20 cellular contexts compared by ENCODE assay signal in genomic region chr12:56694161-56694560, GRCh38. TPM values are rescaled to one million over a fixed set of nuclear protein-coding genes. Genes with fewer than 3 reads are reported as not detected.
DNase-seq lines count a peak whose midpoint lies in the region; ATAC-seq, FAIRE-seq and TF ChIP-seq lines count a peak whose summit lies in the region.
"Had no signal": no experiment of that assay in that cellular context is flagged by ENCODE, and none has a peak within 500 bp of the region (broad histone marks: within the 10 kb centered on the region; RNA-seq: fewer than 3 reads in every experiment).

No MANE protein-coding gene starts in this region.

- FAIRE-seq in HepG2 (lab: Jason Lieb, UNC), result no peak
- FAIRE-seq: A549, GM19239, H54, HTR-8/SVneo had no signal

- H3K4me2 ChIP-seq in HepG2 (ENCODE audit: low read depth, low read length), result no peak overlapping the region
- H3K4me2 ChIP-seq: A549, BLaER1 had no signal

- TF ChIP-seq CTCF in RWPE2 (IDR thresholded peaks at IDR 0.05; ENCODE audit: poor library complexity, severe bottlenecking), result no peak
- TF ChIP-seq CTCF in HepG2 (CRISPR knock-in tag; IDR thresholded peaks at IDR 0.05), result no peak

- no peaks in the 10 kb centered on the region for H3K79me2 ChIP-seq in HepG2 (ENCODE audit: insufficient read depth, low read length)

- H3K4me3 ChIP-seq in RWPE2 (ENCODE audit: severe bottlenecking) (no peak overlapping the region), HepG2 (replicated peaks in 1 of 3; ENCODE audit: insufficient read depth in 1 of 3, low read depth in 2 of 3, low read length in 3 of 3) (no peak overlapping the region)
- H3K4me3 ChIP-seq: A549, BLaER1, GM23248 had no signal

- no peaks in the 10 kb centered on the region for H3K9me3 ChIP-seq in RWPE2 (ENCODE audit: severe bottlenecking)
- H3K9me3 ChIP-seq in HepG2 (ENCODE audit: low read length), result no peaks in the 10 kb centered on the region
- H3K9me3 ChIP-seq: A549, BLaER1 had no signal

- peak; percentile 31 for DNase-seq in activated effector memory CD4-positive, alpha-beta T cell treated with anti-CD3 and anti-CD28 coated beads, Interleukin-2, amount 50 U/mL, for 16 hours
- DNase-seq in activated effector memory CD4-positive, alpha-beta T cell treated with Interleukin-2 at 50 U/mL for 16 hours, result no peak
- no peak for DNase-seq in RWPE2 (ENCODE audit: low spot score)
- no peak for DNase-seq in HepG2 (ENCODE audit: low spot score)
- peak; percentile 14 for DNase-seq in sciatic nerve (ENCODE audit: low spot score)
- DNase-seq in COLO829 (ENCODE audit: low spot score), result no peak
- no peak for DNase-seq in NCI-H1436 treated with DMSO at 0.1 percent for 48 hours (lab: John Stamatoyannopoulos, UW)
- DNase-seq: Calu3; CD4-positive, alpha-beta memory T cell; DMS79 treated with DMSO at 0.1 percent for 48 hours; GF-D8; GM23248; HCEC 1CT; HFFc6 had no signal

- H3K9ac ChIP-seq in HepG2 (ENCODE audit: insufficient read depth, low read depth, low read length), result no peak overlapping the region
- H3K9ac ChIP-seq: BLaER1, GM23248 had no signal

- in situ Hi-C loops in HepG2 (cut with HindIII; ENCODE audit: extremely low pct_ligation_motif_present, low pct_unique_long_range_greater_than_20kb), result no loop called here

- H2AFZ ChIP-seq in HepG2 (ENCODE audit: low read length), result no peak overlapping the region
- H2AFZ ChIP-seq: GM23248 had no signal

- ATAC-seq in RWPE2 (ENCODE audit: low read depth) (0 out of 3 replicates have a peak, but pooled peaks have one; percentile 19), HepG2 (peak; percentile 57), sciatic nerve (no peak)
- ATAC-seq: A549 had no signal

- WGBS in HepG2 (ENCODE audit: low lambda C conversion rate), result 50% methylated on average over 5 of the region's 5 CpGs

- POLR2A ChIA-PET in HepG2 (lab: Yijun Ruan, JAX), result interaction anchor here (0.7 kb wide), 1 partner anchor 315 kb away, joined by 3 read pairs; no protein-coding TSS in a partner anchor

- no peaks in the 10 kb centered on the region for H3K36me3 ChIP-seq in RWPE2 (ENCODE audit: low read depth)
- no peaks in the 10 kb centered on the region for H3K36me3 ChIP-seq in HepG2 (replicated peaks in 1 of 2; ENCODE audit: control insufficient read depth in 1 of 2, insufficient read depth in 2 of 2, low read length in 2 of 2)
- H3K36me3 ChIP-seq: BLaER1 had no signal

- intact Hi-C loops in HepG2 (cut with micrococcal nuclease; ENCODE audit: unreplicated experiment) (no loop called here), sciatic nerve (cut with DNase I) (no loop called here)

- no peaks in the 10 kb centered on the region for H4K20me1 ChIP-seq in HepG2 (ENCODE audit: insufficient read depth, low read length)
- H4K20me1 ChIP-seq: BLaER1 had no signal

- CTCF ChIA-PET in HepG2 (lab: Yijun Ruan, JAX; ENCODE audit: low intra/inter-chr PET ratio, low total read pairs), result no interaction called here

- H3K27me3 ChIP-seq in RWPE2 (ENCODE audit: insufficient read depth, poor library complexity, severe bottlenecking), result no peaks in the 10 kb centered on the region
- no peaks in the 10 kb centered on the region for H3K27me3 ChIP-seq in HepG2 (ENCODE audit: control insufficient read depth in 1 of 2, insufficient read depth in 2 of 2, low read length in 2 of 2)
- H3K27me3 ChIP-seq: BLaER1 had no signal

- no TSS peak for BruUV-seq in HepG2 (replicated peaks; lab: Mats Ljungman, UMichigan)

- no peak overlapping the region for H3K27ac ChIP-seq in RWPE2 (ENCODE audit: poor library complexity, severe bottlenecking)
- no peak overlapping the region for H3K27ac ChIP-seq in HepG2 (ENCODE audit: extremely low read length, insufficient read depth, low read length)
- H3K27ac ChIP-seq: 22Rv1, A549, BLaER1, GM23248 had no signal

- H3K4me1 ChIP-seq in RWPE2 (ENCODE audit: insufficient read depth, poor library complexity, severe bottlenecking) (no peaks in the 10 kb centered on the region), HepG2 (ENCODE audit: insufficient read depth, low read length) (peaks cover 2% of the 10 kb centered on the region)
- H3K4me1 ChIP-seq: A549 had no signal

- no peak for TF ChIP-seq POLR2A in HepG2 (IDR thresholded peaks at IDR 0.05; ENCODE audit: insufficient read depth in 1 of 2, low read depth in 2 of 2, low read length in 2 of 2)

- TF ChIP-seq EP300 in HepG2 (IDR thresholded peaks at IDR 0.05; ENCODE audit: low read depth in 2 of 2, low read length in 2 of 2) (no peak), HepG2 (CRISPR knock-in tag; IDR thresholded peaks at IDR 0.05; ENCODE audit: borderline replicate concordance) (no peak)

- TF ChIP-seq RAD21 in HepG2 (CRISPR knock-in tag; IDR thresholded peaks at IDR 0.05), result no peak

RNA-seq across cellular contexts. Expression of gene PTGES3, which starts 6.1 kb away (rescaled TPM):
- 159 and 290 TPM in 2 replicates for total RNA-seq in HepG2 (2016; rRNA removed; fragmentation: Illumina TruSeq; extraction: Trizol)
- 36.7 and 44.1 TPM in 2 replicates for total RNA-seq in HepG2 (2016; cell fraction: cytosol; rRNA removed; fragmentation: Illumina TruSeq; extraction: Trizol; ENCODE audit: low read depth)
- total RNA-seq in HepG2 (2016; cell fraction: insoluble cytoplasmic fraction; rRNA removed; fragmentation: Illumina TruSeq; extraction: Trizol), result 170 and 269 TPM in 2 replicates
- total RNA-seq in HepG2 (2016; cell fraction: membrane; rRNA removed; fragmentation: Illumina TruSeq; extraction: Trizol), result 155 and 168 TPM in 2 replicates
- 118 and 124 TPM in 2 replicates for total RNA-seq in HepG2 (2016; cell fraction: nucleus; rRNA removed; fragmentation: Illumina TruSeq; extraction: Trizol)
- polyA plus RNA-seq in HepG2 (2011; rRNA removed), result 43.7 and 54.4 TPM in 2 replicates
- polyA plus RNA-seq in HepG2 (2011; cell fraction: cytosol; rRNA removed), result 23.9 and 37.8 TPM in 2 replicates
- polyA plus RNA-seq in HepG2 (2011; cell fraction: nucleus; rRNA removed), result 16.1 and 21.1 TPM in 2 replicates
- 244 and 265 TPM in 2 replicates for polyA plus RNA-seq in HepG2 (2012)
- 58.0 and 58.7 TPM in 2 replicates for polyA plus RNA-seq in HepG2 (2016; cell fraction: cytosol; fragmentation: Illumina TruSeq; extraction: Trizol; ENCODE audit: low read depth)
- 452 and 465 TPM in 2 replicates for polyA plus RNA-seq in HepG2 (2016; cell fraction: insoluble cytoplasmic fraction; fragmentation: Illumina TruSeq; extraction: Trizol; ENCODE audit: low read depth)
- polyA plus RNA-seq in HepG2 (2016; cell fraction: membrane; fragmentation: Illumina TruSeq; extraction: Trizol; ENCODE audit: low read depth), result 140 and 145 TPM in 2 replicates
- polyA plus RNA-seq in HepG2 (2016; cell fraction: nucleus; fragmentation: Illumina TruSeq; extraction: Trizol; ENCODE audit: insufficient read depth, low read depth), result 228 and 240 TPM in 2 replicates
- polyA minus RNA-seq in HepG2 (2011; rRNA and poly(A)+ RNA removed; ENCODE audit: low replicate concordance), result 15.3 and 29.9 TPM in 2 replicates
- 57.2 and 64.6 TPM in 2 replicates for polyA minus RNA-seq in HepG2 (2011; cell fraction: cytosol; rRNA and poly(A)+ RNA removed)
- 23.0 and 29.1 TPM in 2 replicates for polyA minus RNA-seq in HepG2 (2011; cell fraction: nucleus; rRNA and poly(A)+ RNA removed)
- 157 TPM for total RNA-seq in sciatic nerve

RNA-seq across cellular contexts. Expression of gene NACA, which starts 30.9 kb away (rescaled TPM):
- total RNA-seq in HepG2 (2016; rRNA removed; fragmentation: Illumina TruSeq; extraction: Trizol), result 1,700 and 2,295 TPM in 2 replicates
- total RNA-seq in HepG2 (2016; cell fraction: cytosol; rRNA removed; fragmentation: Illumina TruSeq; extraction: Trizol; ENCODE audit: low read depth), result 1,346 and 1,631 TPM in 2 replicates
- 1,693 and 2,342 TPM in 2 replicates for total RNA-seq in HepG2 (2016; cell fraction: insoluble cytoplasmic fraction; rRNA removed; fragmentation: Illumina TruSeq; extraction: Trizol)
- total RNA-seq in HepG2 (2016; cell fraction: membrane; rRNA removed; fragmentation: Illumina TruSeq; extraction: Trizol), result 2,301 and 2,703 TPM in 2 replicates
- 536 and 558 TPM in 2 replicates for total RNA-seq in HepG2 (2016; cell fraction: nucleus; rRNA removed; fragmentation: Illumina TruSeq; extraction: Trizol)
- 688 and 799 TPM in 2 replicates for polyA plus RNA-seq in HepG2 (2011; rRNA removed)
- polyA plus RNA-seq in HepG2 (2011; cell fraction: cytosol; rRNA removed), result 537 and 762 TPM in 2 replicates
- polyA plus RNA-seq in HepG2 (2011; cell fraction: nucleus; rRNA removed), result 98.1 and 131 TPM in 2 replicates
- 1,697 and 1,960 TPM in 2 replicates for polyA plus RNA-seq in HepG2 (2012)
- 1,551 and 1,609 TPM in 2 replicates for polyA plus RNA-seq in HepG2 (2016; cell fraction: cytosol; fragmentation: Illumina TruSeq; extraction: Trizol; ENCODE audit: low read depth)
- polyA plus RNA-seq in HepG2 (2016; cell fraction: insoluble cytoplasmic fraction; fragmentation: Illumina TruSeq; extraction: Trizol; ENCODE audit: low read depth), result 1,930 and 2,097 TPM in 2 replicates
- polyA plus RNA-seq in HepG2 (2016; cell fraction: membrane; fragmentation: Illumina TruSeq; extraction: Trizol; ENCODE audit: low read depth), result 2,028 and 2,269 TPM in 2 replicates
- 833 and 868 TPM in 2 replicates for polyA plus RNA-seq in HepG2 (2016; cell fraction: nucleus; fragmentation: Illumina TruSeq; extraction: Trizol; ENCODE audit: insufficient read depth, low read depth)
- 250 and 557 TPM in 2 replicates for polyA minus RNA-seq in HepG2 (2011; rRNA and poly(A)+ RNA removed; ENCODE audit: low replicate concordance)
- 139 and 145 TPM in 2 replicates for polyA minus RNA-seq in HepG2 (2011; cell fraction: cytosol; rRNA and poly(A)+ RNA removed)
- 70.6 and 115 TPM in 2 replicates for polyA minus RNA-seq in HepG2 (2011; cell fraction: nucleus; rRNA and poly(A)+ RNA removed)
- 690 TPM for total RNA-seq in sciatic nerve

RNA-seq across cellular contexts. Expression of gene ATP5F1B, which starts 48.4 kb away (rescaled TPM):
- 1,051 and 1,399 TPM in 2 replicates for total RNA-seq in HepG2 (2016; rRNA removed; fragmentation: Illumina TruSeq; extraction: Trizol)
- 224 and 228 TPM in 2 replicates for total RNA-seq in HepG2 (2016; cell fraction: cytosol; rRNA removed; fragmentation: Illumina TruSeq; extraction: Trizol; ENCODE audit: low read depth)
- 1,021 and 1,411 TPM in 2 replicates for total RNA-seq in HepG2 (2016; cell fraction: insoluble cytoplasmic fraction; rRNA removed; fragmentation: Illumina TruSeq; extraction: Trizol)
- 344 and 367 TPM in 2 replicates for total RNA-seq in HepG2 (2016; cell fraction: membrane; rRNA removed; fragmentation: Illumina TruSeq; extraction: Trizol)
- 359 and 382 TPM in 2 replicates for total RNA-seq in HepG2 (2016; cell fraction: nucleus; rRNA removed; fragmentation: Illumina TruSeq; extraction: Trizol)
- 985 and 1,180 TPM in 2 replicates for polyA plus RNA-seq in HepG2 (2011; rRNA removed)
- 961 and 1,057 TPM in 2 replicates for polyA plus RNA-seq in HepG2 (2011; cell fraction: cytosol; rRNA removed)
- polyA plus RNA-seq in HepG2 (2011; cell fraction: nucleus; rRNA removed), result 521 and 614 TPM in 2 replicates
- 690 and 871 TPM in 2 replicates for polyA plus RNA-seq in HepG2 (2012)
- 156 and 174 TPM in 2 replicates for polyA plus RNA-seq in HepG2 (2016; cell fraction: cytosol; fragmentation: Illumina TruSeq; extraction: Trizol; ENCODE audit: low read depth)
- polyA plus RNA-seq in HepG2 (2016; cell fraction: insoluble cytoplasmic fraction; fragmentation: Illumina TruSeq; extraction: Trizol; ENCODE audit: low read depth), result 1,081 and 1,136 TPM in 2 replicates
- 252 and 280 TPM in 2 replicates for polyA plus RNA-seq in HepG2 (2016; cell fraction: membrane; fragmentation: Illumina TruSeq; extraction: Trizol; ENCODE audit: low read depth)
- 530 and 544 TPM in 2 replicates for polyA plus RNA-seq in HepG2 (2016; cell fraction: nucleus; fragmentation: Illumina TruSeq; extraction: Trizol; ENCODE audit: insufficient read depth, low read depth)
- polyA minus RNA-seq in HepG2 (2011; rRNA and poly(A)+ RNA removed; ENCODE audit: low replicate concordance), result 2,113 and 3,228 TPM in 2 replicates
- 569 and 591 TPM in 2 replicates for polyA minus RNA-seq in HepG2 (2011; cell fraction: cytosol; rRNA and poly(A)+ RNA removed)
- polyA minus RNA-seq in HepG2 (2011; cell fraction: nucleus; rRNA and poly(A)+ RNA removed), result 160 and 202 TPM in 2 replicates
- total RNA-seq in sciatic nerve, result 246 TPM

RNA-seq across cellular contexts. Expression of gene PRIM1, which starts 58.0 kb away (rescaled TPM):
- 47.3 and 67.0 TPM in 2 replicates for total RNA-seq in HepG2 (2016; rRNA removed; fragmentation: Illumina TruSeq; extraction: Trizol)
- total RNA-seq in HepG2 (2016; cell fraction: cytosol; rRNA removed; fragmentation: Illumina TruSeq; extraction: Trizol; ENCODE audit: low read depth), result 14.0 and 14.2 TPM in 2 replicates
- 47.6 and 69.6 TPM in 2 replicates for total RNA-seq in HepG2 (2016; cell fraction: insoluble cytoplasmic fraction; rRNA removed; fragmentation: Illumina TruSeq; extraction: Trizol)
- total RNA-seq in HepG2 (2016; cell fraction: membrane; rRNA removed; fragmentation: Illumina TruSeq; extraction: Trizol), result 17.8 and 19.7 TPM in 2 replicates
- 33.7 and 38.1 TPM in 2 replicates for total RNA-seq in HepG2 (2016; cell fraction: nucleus; rRNA removed; fragmentation: Illumina TruSeq; extraction: Trizol)
- polyA plus RNA-seq in HepG2 (2011; rRNA removed), result 18.1 and 30.0 TPM in 2 replicates
- 15.5 and 16.8 TPM in 2 replicates for polyA plus RNA-seq in HepG2 (2011; cell fraction: cytosol; rRNA removed)
- 20.7 and 23.5 TPM in 2 replicates for polyA plus RNA-seq in HepG2 (2011; cell fraction: nucleus; rRNA removed)
- 15.2 and 26.9 TPM in 2 replicates for polyA plus RNA-seq in HepG2 (2012)
- polyA plus RNA-seq in HepG2 (2016; cell fraction: cytosol; fragmentation: Illumina TruSeq; extraction: Trizol; ENCODE audit: low read depth), result 5.4 and 7.7 TPM in 2 replicates
- polyA plus RNA-seq in HepG2 (2016; cell fraction: insoluble cytoplasmic fraction; fragmentation: Illumina TruSeq; extraction: Trizol; ENCODE audit: low read depth), result 50.8 and 55.2 TPM in 2 replicates
- polyA plus RNA-seq in HepG2 (2016; cell fraction: membrane; fragmentation: Illumina TruSeq; extraction: Trizol; ENCODE audit: low read depth), result 11.4 and 12.6 TPM in 2 replicates
- polyA plus RNA-seq in HepG2 (2016; cell fraction: nucleus; fragmentation: Illumina TruSeq; extraction: Trizol; ENCODE audit: insufficient read depth, low read depth), result 35.2 and 36.7 TPM in 2 replicates
- 12.4 and 36.9 TPM in 2 replicates for polyA minus RNA-seq in HepG2 (2011; rRNA and poly(A)+ RNA removed; ENCODE audit: low replicate concordance)
- polyA minus RNA-seq in HepG2 (2011; cell fraction: cytosol; rRNA and poly(A)+ RNA removed), result 8.9 and 11.9 TPM in 2 replicates
- 28.3 and 28.5 TPM in 2 replicates for polyA minus RNA-seq in HepG2 (2011; cell fraction: nucleus; rRNA and poly(A)+ RNA removed)
- 6.4 TPM for total RNA-seq in sciatic nerve

Comparison
In these comparisons a context has a peak if more than half of its experiments do, and no peak if none do; other contexts are left out.
1. DNase-seq: peak in activated effector memory CD4-positive, alpha-beta T cell treated with anti-CD3 and anti-CD28 coated beads, Interleukin-2, amount 50 U/mL, for 16 hours (single experiment) and sciatic nerve (single experiment); none in activated effector memory CD4-positive, alpha-beta T cell treated with Interleukin-2 at 50 U/mL for 16 hours (single experiment), RWPE2 (single experiment), HepG2 (single experiment), COLO829 (single experiment) and NCI-H1436 treated with DMSO at 0.1 percent for 48 hours (single experiment).